Comparison of ENCODE assay signal across 9 cellular contexts in genomic region chr20:32481311-32482103, GRCh38.
DNase-seq lines count a peak whose midpoint lies in the region; ATAC-seq, FAIRE-seq and TF ChIP-seq lines count a peak whose summit lies in the region.
"Had no signal": no experiment of that assay in that cellular context is flagged by ENCODE, and none has a peak within 500 bp of the region (broad histone marks: within the 10 kb centered on the region; RNA-seq: fewer than 3 reads in every experiment).

No MANE protein-coding gene starts in this region.

- H3K79me2 ChIP-seq in PC-3 (ENCODE audit: low read length) (peaks cover 31% of the 10 kb centered on the region), MM.1S (ENCODE audit: low read length) (no peaks in the 10 kb centered on the region)

- ATAC-seq in PC-3: no peak

- DNase-seq in CD14-positive monocyte (ENCODE audit: low spot score) (no peak), PC-3 (no peak), fibroblast of the aortic adventitia (ENCODE audit: low read depth) (peak; percentile 32), RCC 7860 (ENCODE audit: low spot score) (no peak), kidney glomerular epithelial cell (lab: John Stamatoyannopoulos, UW) (no peak), NCI-H2107 (lab: John Stamatoyannopoulos, UW) (no peak), MM.1S (no peak)
- DNase-seq: Kasumi-1 had no signal

- H3K36me3 Mint-ChIP-seq in CD14-positive monocyte: peaks cover 6 to 11% of the 10 kb centered on the region in 2 donors

- peak overlapping the region in 3 of 7 donors; percentile 22 to 64 (median 26) for H3K27ac Mint-ChIP-seq in CD14-positive monocyte

- H3K27me3 Mint-ChIP-seq in CD14-positive monocyte (ENCODE audit: low read depth in 3 of 3): peaks cover 3 to 8% (median 7%) of the 10 kb centered on the region in 3 donors

- H3K9me3 ChIP-seq in PC-3 (ENCODE audit: low read length): no peaks in the 10 kb centered on the region
- H3K9me3 ChIP-seq in neutrophil: no peaks in the 10 kb centered on the region
- no peaks in the 10 kb centered on the region for H3K9me3 ChIP-seq in MM.1S (replicated peaks; ENCODE audit: insufficient read depth, low read length)

- H3K27me3 ChIP-seq in PC-3 (ENCODE audit: low read length) (no peaks in the 10 kb centered on the region), neutrophil (no peaks in the 10 kb centered on the region), MM.1S (replicated peaks; ENCODE audit: insufficient read depth, low read length) (no peaks in the 10 kb centered on the region)

- H3K4me1 ChIP-seq in PC-3 (ENCODE audit: insufficient read depth, low read length): peaks cover 11% of the 10 kb centered on the region
- H3K4me1 ChIP-seq in neutrophil (ENCODE audit: control insufficient read depth in 1 of 2, insufficient read depth in 1 of 2, low read depth in 1 of 2, low read length in 1 of 2): peaks cover 60 to 74% of the 10 kb centered on the region in 2 experiments
- H3K4me1 ChIP-seq in MM.1S (ENCODE audit: low read length): peaks cover 6% of the 10 kb centered on the region; the same call in 1 of the 2 replicates

- no peaks in the 10 kb centered on the region for H3K9me2 ChIP-seq in PC-3 (replicated peaks; ENCODE audit: low read length)
- no peaks in the 10 kb centered on the region for H3K9me2 ChIP-seq in MM.1S (replicated peaks; ENCODE audit: insufficient read depth, low read length)

- CTCF ChIA-PET in PC-3 (lab: Charles Lee): no interaction called here

- H3K4me2 ChIP-seq in PC-3 (ENCODE audit: low read length) (peak overlapping the region; percentile 98), MM.1S (ENCODE audit: low read depth, low read length) (no peak overlapping the region)

- POLR2A ChIA-PET in PC-3 (lab: Charles Lee; ENCODE audit: unreplicated experiment): no interaction called here

- H4K20me1 ChIP-seq in PC-3 (ENCODE audit: low read length): no peaks in the 10 kb centered on the region
- H4K20me1 ChIP-seq in MM.1S (ENCODE audit: insufficient read depth, low read length): no peaks in the 10 kb centered on the region

- no peak overlapping the region for H3K27ac ChIP-seq in PC-3 (ENCODE audit: low read length)
- H3K27ac ChIP-seq in neutrophil: peak overlapping the region; percentile 92
- no peak overlapping the region for H3K27ac ChIP-seq in MM.1S (ENCODE audit: low read length)

- intact Hi-C loops in CD14-positive monocyte (cut with micrococcal nuclease): loop anchor here in 1 of 2 donors (10.0 kb wide), 1 partner anchor 277 kb away; the partner anchor contains the start of genes PLAGL2 and POFUT1
- intact Hi-C loops in PC-3 (cut with micrococcal nuclease): no loop called here

- TF ChIP-seq CTCF in CD14-positive monocyte (IDR thresholded peaks at IDR 0.05) (no peak), PC-3 (conservative IDR thresholded peaks at IDR 0.05; ENCODE audit: low read depth, low read length) (no peak), fibroblast of the aortic adventitia (IDR thresholded peaks at IDR 0.05; ENCODE audit: insufficient read depth, low read length) (no peak), neutrophil (IDR thresholded peaks at IDR 0.05) (no peak), MM.1S (IDR thresholded peaks at IDR 0.05; ENCODE audit: low read length) (no peak)

- H3K4me1 Mint-ChIP-seq in CD14-positive monocyte: peaks cover 63% of the 10 kb centered on the region

- BruUV-seq in PC-3 (replicated peaks; lab: Mats Ljungman, UMichigan): no TSS peak

- no peak overlapping the region for H3K9ac ChIP-seq in PC-3 (ENCODE audit: low read length)
- H3K9ac ChIP-seq in MM.1S (ENCODE audit: low read length): no peak overlapping the region

- H3K4me3 ChIP-seq in PC-3 (ENCODE audit: low read length) (peak overlapping the region; percentile 82; the same call in 1 of the 2 replicates), fibroblast of the aortic adventitia (ENCODE audit: low read depth, low read length) (peak overlapping the region; percentile 72), neutrophil (ENCODE audit: low read depth in 1 of 2, low read length in 1 of 2) (peak overlapping the region; percentile 88 to 90), MM.1S (ENCODE audit: low read length) (no peak overlapping the region)

- H2AFZ ChIP-seq in PC-3 (ENCODE audit: low read length) (no peak overlapping the region; the same call in 1 of the 2 replicates), MM.1S (ENCODE audit: low read length) (no peak overlapping the region)

- peaks cover 0 to 2% (median 0%) of the 10 kb centered on the region in 7 donors for H3K9me3 Mint-ChIP-seq in CD14-positive monocyte

- H3K36me3 ChIP-seq in PC-3 (ENCODE audit: low read depth, low read length): no peaks in the 10 kb centered on the region
- no peaks in the 10 kb centered on the region for H3K36me3 ChIP-seq in neutrophil
- H3K36me3 ChIP-seq in MM.1S (replicated peaks; ENCODE audit: insufficient read depth, low read length): no peaks in the 10 kb centered on the region

- H3K4me3 Mint-ChIP-seq in CD14-positive monocyte: peak overlapping the region; percentile 88 to 93

- H3F3A ChIP-seq in PC-3 (ENCODE audit: low read length, unreplicated experiment) (no peaks in the 10 kb centered on the region), MM.1S (ENCODE audit: insufficient read depth, low read length) (peaks cover 12% of the 10 kb centered on the region)

- FAIRE-seq in RCC 7860 (lab: Jason Lieb, UNC): no peak
